In the genomic region with DNA sequence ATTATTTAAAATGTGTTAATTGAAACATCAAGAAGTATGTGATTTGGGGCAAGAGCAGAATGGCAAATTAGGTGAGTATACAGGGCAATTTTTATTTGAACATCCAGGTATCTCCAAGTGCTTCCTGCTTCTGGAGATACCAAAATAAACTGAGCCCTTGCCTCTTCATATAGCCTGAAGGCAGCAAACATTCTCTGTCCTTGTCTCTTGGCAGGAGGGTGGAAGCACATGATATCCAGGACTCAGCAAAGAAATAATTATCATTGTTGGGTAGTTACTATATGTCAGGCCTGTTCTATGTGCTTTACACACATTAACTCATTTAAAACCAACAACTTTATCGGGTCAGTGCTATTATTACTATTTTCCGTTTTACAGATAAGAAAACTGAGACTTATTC, we compare ENCODE assay signal across 20 cellular contexts. TPM values are rescaled to one million over a fixed set of nuclear protein-coding genes. Genes with fewer than 3 reads are reported as not detected.
"Had no signal": no experiment of that assay in that cellular context is flagged by ENCODE, and none has a peak within 500 bp of the region (broad histone marks: within the 10 kb centered on the region; RNA-seq: fewer than 3 reads in every experiment).

No MANE protein-coding gene starts in this region.

- H3K27me3 ChIP-seq: ascending aorta, breast epithelium, gastrocnemius medialis, left lung, transverse colon, vagina had no signal

- H3K4me3 ChIP-seq: ascending aorta, breast epithelium, gastrocnemius medialis, left lung, skin epidermis, transverse colon, vagina had no signal

- H3K4me1 ChIP-seq: ascending aorta, breast epithelium, gastrocnemius medialis, left lung, transverse colon, vagina had no signal

- H3K4me3 Mint-ChIP-seq: dendritic cell treated with granulocyte-macrophage colony-stimulating factor and Interleukin-4, amounts not matched to agents 40 ng/mL and 50 ng/mL, for 4 days; effector memory CD8-positive, alpha-beta T cell; natural killer cell; T-helper 2 cell treated with Interferon-gamma antibody and Interleukin-4, amounts not matched to agents 5 μg/mL and 100 μg/mL, for 36 hours had no signal

- H3K27ac ChIP-seq: ascending aorta, breast epithelium, gastrocnemius medialis, left lung, skin epidermis, transverse colon, vagina had no signal

- H3K9me3 Mint-ChIP-seq: dendritic cell treated with granulocyte-macrophage colony-stimulating factor and Interleukin-4, amounts not matched to agents 40 ng/mL and 50 ng/mL, for 4 days; T-helper 2 cell treated with Interferon-gamma antibody and Interleukin-4, amounts not matched to agents 5 μg/mL and 100 μg/mL, for 36 hours had no signal

- H3K27me3 Mint-ChIP-seq: dendritic cell treated with granulocyte-macrophage colony-stimulating factor and Interleukin-4, amounts not matched to agents 40 ng/mL and 50 ng/mL, for 4 days; effector memory CD8-positive, alpha-beta T cell had no signal

- H3K27ac Mint-ChIP-seq: dendritic cell treated with granulocyte-macrophage colony-stimulating factor and Interleukin-4, amounts not matched to agents 40 ng/mL and 50 ng/mL, for 4 days; effector memory CD8-positive, alpha-beta T cell; natural killer cell; T-helper 2 cell treated with Interferon-gamma antibody and Interleukin-4, amounts not matched to agents 5 μg/mL and 100 μg/mL, for 36 hours had no signal

- H3K36me3 ChIP-seq: ascending aorta, breast epithelium, gastrocnemius medialis, left lung, transverse colon, vagina had no signal

- ATAC-seq: effector memory CD8-positive, alpha-beta T cell; gastrocnemius medialis; left lung; natural killer cell had no signal

- H3K4me1 Mint-ChIP-seq: natural killer cell had no signal

- DNase-seq: activated CD4-positive, alpha-beta T cell treated with anti-CD3 and anti-CD28 coated beads, Interleukin-2, amount 50 U/mL, for 1 hour; activated naive CD4-positive, alpha-beta T cell; effector memory CD8-positive, alpha-beta T cell; gastrocnemius medialis; islet precursor cell; left lung; mesenchymal stem cell; natural killer cell; stimulated activated CD4-positive, alpha-beta T cell treated with anti-CD3 and anti-CD28 coated beads, Interleukin-15, amount 100 ng/mL, for 24 hours; stimulated activated CD4-positive, alpha-beta T cell treated with anti-CD3 and anti-CD28 coated beads, Interleukin-4, amount 100 ng/mL, for 24 hours; stimulated activated naive CD4-positive, alpha-beta T cell treated with Interleukin-2 at 50 U/mL for 16 hours; substantia nigra; transverse colon had no signal

- H3K36me3 Mint-ChIP-seq: natural killer cell had no signal

- H3K9me3 ChIP-seq: ascending aorta, breast epithelium, gastrocnemius medialis, left lung, transverse colon, vagina had no signal

RNA-seq across cellular contexts. Expression of gene LIN7A, which starts 12.5 kb away (rescaled TPM):
- total RNA-seq: activated CD8-positive, alpha-beta memory T cell treated with anti-CD3 and anti-CD28 coated beads for 36 hours had no signal
